In the genomic region with DNA sequence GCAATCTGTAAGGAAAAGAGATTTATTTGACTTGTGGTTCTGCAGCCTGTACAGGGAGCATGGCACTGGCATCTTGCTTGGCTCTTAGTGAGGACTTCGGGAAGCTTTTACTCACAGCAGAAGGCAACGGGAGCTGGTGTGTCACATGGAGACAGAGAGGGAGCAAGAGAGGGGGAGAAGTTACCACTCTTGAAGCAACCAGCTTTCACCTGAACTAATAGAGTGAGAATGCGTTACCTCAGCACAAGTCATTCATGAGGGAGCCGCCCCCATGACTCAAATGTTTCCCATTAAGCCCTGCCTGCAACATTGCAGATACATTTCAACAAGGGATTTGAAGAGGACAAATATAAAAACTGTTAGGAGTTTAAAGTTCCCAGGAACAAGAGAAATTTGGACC, we compare ENCODE assay signal across 17 cellular contexts.
"Had no signal": no experiment of that assay in that cellular context is flagged by ENCODE, and none has a peak within 500 bp of the region (broad histone marks: within the 10 kb centered on the region; RNA-seq: fewer than 3 reads in every experiment).

No MANE protein-coding gene starts in this region.

- H3K36me3 ChIP-seq: colonic mucosa, left ventricle myocardium inferior, WERI-Rb-1 had no signal

- H3K9me3 ChIP-seq: colonic mucosa, left ventricle myocardium inferior, testis had no signal

- H3K27me3 ChIP-seq: colonic mucosa, testis had no signal

- H3K27ac Mint-ChIP-seq: activated CD8-positive, alpha-beta T cell treated with anti-CD3 and anti-CD28 coated beads for 36 hours; activated naive CD8-positive, alpha-beta T cell treated with anti-CD3 and anti-CD28 coated beads for 36 hours; activated T-cell treated with anti-CD3 and anti-CD28 coated beads, Interleukin-2, amount 50 U/mL, for 72 hours; stimulated activated naive CD8-positive, alpha-beta T cell treated with anti-CD3 and anti-CD28 coated beads, Interleukin-15, amount 100 ng/mL, for 72 hours had no signal

- H3K4me1 ChIP-seq: colonic mucosa, left ventricle myocardium inferior, testis had no signal

- H3K4me3 Mint-ChIP-seq: activated CD8-positive, alpha-beta T cell treated with anti-CD3 and anti-CD28 coated beads for 36 hours; activated naive CD8-positive, alpha-beta T cell treated with anti-CD3 and anti-CD28 coated beads for 36 hours; activated T-cell treated with anti-CD3 and anti-CD28 coated beads, Interleukin-2, amount 50 U/mL, for 72 hours; stimulated activated naive CD8-positive, alpha-beta T cell treated with anti-CD3 and anti-CD28 coated beads, Interleukin-15, amount 100 ng/mL, for 72 hours had no signal

- H3K36me3 Mint-ChIP-seq: activated naive CD8-positive, alpha-beta T cell treated with anti-CD3 and anti-CD28 coated beads for 36 hours had no signal

- H3K4me1 Mint-ChIP-seq: stimulated activated naive CD8-positive, alpha-beta T cell treated with anti-CD3 and anti-CD28 coated beads, Interleukin-15, amount 100 ng/mL, for 72 hours had no signal

- H3K4me3 ChIP-seq: colonic mucosa, left ventricle myocardium inferior, testis had no signal

- H3K27ac ChIP-seq: colonic mucosa, left ventricle myocardium inferior, testis, WERI-Rb-1 had no signal

- DNase-seq: activated CD4-positive, alpha-beta T cell treated with anti-CD3 and anti-CD28 coated beads for 4 hours; activated CD8-positive, alpha-beta memory T cell treated with anti-CD3 and anti-CD28 coated beads, Interleukin-2, amount 50 U/mL, for 4 hours; activated CD8-positive, alpha-beta T cell treated with anti-CD3 and anti-CD28 coated beads for 36 hours; activated gamma-delta T cell treated with Interleukin-2 at 50 U/mL for 16 hours; activated naive CD8-positive, alpha-beta T cell treated with anti-CD3 and anti-CD28 coated beads for 36 hours; activated T-cell treated with anti-CD3 and anti-CD28 coated beads, Interleukin-2, amount 50 U/mL, for 72 hours; aorta; colonic mucosa; effector memory CD4-positive, alpha-beta T cell; hypothalamus; left ventricle myocardium inferior; stimulated activated CD4-positive, alpha-beta T cell treated with anti-CD3 and anti-CD28 coated beads, Interleukin-4, amount 100 ng/mL, for 24 hours; stimulated activated naive CD8-positive, alpha-beta T cell treated with anti-CD3 and anti-CD28 coated beads, Interleukin-15, amount 100 ng/mL, for 72 hours; SW 1271; T-helper 9 cell; testis; WERI-Rb-1 had no signal

- ATAC-seq: activated CD8-positive, alpha-beta T cell treated with anti-CD3 and anti-CD28 coated beads for 36 hours; activated T-cell treated with anti-CD3 and anti-CD28 coated beads, Interleukin-2, amount 50 U/mL, for 72 hours; stimulated activated naive CD8-positive, alpha-beta T cell treated with anti-CD3 and anti-CD28 coated beads, Interleukin-15, amount 100 ng/mL, for 72 hours had no signal
